ENCODE assay signal across 15 cellular contexts in genomic region chr2:144434865-144435264, GRCh38.
"Had no signal": no experiment of that assay in that cellular context is flagged by ENCODE, and none has a peak within 500 bp of the region (broad histone marks: within the 10 kb centered on the region; RNA-seq: fewer than 3 reads in every experiment).

No MANE protein-coding gene starts in this region.

- DNase-seq: activated CD4-positive, alpha-beta T cell treated with anti-CD3 and anti-CD28 coated beads, Interleukin-2, amount 50 U/mL, for 1 hour; activated naive CD4-positive, alpha-beta T cell treated with Interleukin-2 at 50 U/mL for 16 hours; activated T-cell treated with anti-CD3 and anti-CD28 coated beads for 4 hours; colonic mucosa; effector CD8-positive, alpha-beta T cell; foreskin keratinocyte; left cardiac atrium; lower lobe of right lung; stimulated activated CD4-positive, alpha-beta T cell treated with anti-CD3 and anti-CD28 coated beads, Interleukin-1b, Interleukin-23, amount 100 ng/mL, for 48 hours; stimulated activated naive CD8-positive, alpha-beta T cell treated with anti-CD3 and anti-CD28 coated beads, Interleukin-15, amount 100 ng/mL, for 72 hours; tibial artery; uterus had no signal

- ATAC-seq: activated CD4-positive, CD25-positive, alpha-beta regulatory T cell treated with anti-CD3 and anti-CD28 coated beads, Interleukin-2, amount 50 U/mL, for 24 hours; foreskin keratinocyte; left cardiac atrium; sciatic nerve; stimulated activated naive CD8-positive, alpha-beta T cell treated with anti-CD3 and anti-CD28 coated beads, Interleukin-15, amount 100 ng/mL, for 72 hours had no signal

- H3K27ac ChIP-seq: colonic mucosa, foreskin keratinocyte, lower lobe of right lung, uterus had no signal

- H3K27me3 ChIP-seq: colonic mucosa, tibial artery, uterus had no signal

- H3K9me3 ChIP-seq: colonic mucosa, lower lobe of right lung, tibial artery, uterus had no signal

- H3K4me1 ChIP-seq: colonic mucosa, foreskin keratinocyte, uterus had no signal

- H3K36me3 ChIP-seq: colonic mucosa, lower lobe of right lung, tibial artery, uterus had no signal

- H3K4me3 ChIP-seq: colonic mucosa, lower lobe of right lung, tibial artery, uterus had no signal

- FAIRE-seq: astrocyte had no signal
